ENCODE assay signal across 8 cellular contexts in genomic region chr12:85155791-85156190, GRCh38.
DNase-seq lines count a peak whose midpoint lies in the region; ATAC-seq and TF ChIP-seq lines count a peak whose summit lies in the region.

No MANE protein-coding gene starts in this region.

- no peak overlapping the region for H3K4me3 ChIP-seq in LNCaP clone FGC (ENCODE audit: low read depth, low read length)

- H3K4me1 Mint-ChIP-seq in glutamatergic neuron (ENCODE audit: low read depth, unreplicated experiment): no peaks in the 10 kb centered on the region

- ATAC-seq in HG02588 (IDR thresholded peaks at IDR 0.05; ENCODE audit: unreplicated experiment) (no peak), HG03135 (IDR thresholded peaks at IDR 0.05; ENCODE audit: unreplicated experiment) (no peak), omental fat pad (ENCODE audit: low FRiP score) (no peak)

- no peaks in the 10 kb centered on the region for H3K9me3 Mint-ChIP-seq in glutamatergic neuron (ENCODE audit: unreplicated experiment)

- DNase-seq in COR-L47 (lab: John Stamatoyannopoulos, UW): peak; percentile 35
- peak; percentile 11 for DNase-seq in LNCaP clone FGC (ENCODE audit: low read depth)
- DNase-seq in SHP77 (lab: John Stamatoyannopoulos, UW): peak; percentile 26 to 48
- DNase-seq in glutamatergic neuron: no peak
- no peak for DNase-seq in omental fat pad (ENCODE audit: low spot score)
- no peak for DNase-seq in activated CD4-positive, alpha-beta T cell treated with anti-CD3 and anti-CD28 coated beads for 48 hours

- no peaks in the 10 kb centered on the region for H3K27me3 Mint-ChIP-seq in glutamatergic neuron (ENCODE audit: unreplicated experiment)

- H3K27ac Mint-ChIP-seq in glutamatergic neuron (ENCODE audit: unreplicated experiment): no peak overlapping the region

- H3K4me3 Mint-ChIP-seq in glutamatergic neuron (ENCODE audit: unreplicated experiment): no peak overlapping the region

- H3K36me3 Mint-ChIP-seq in glutamatergic neuron (ENCODE audit: unreplicated experiment): no peaks in the 10 kb centered on the region

- TF ChIP-seq CTCF in LNCaP clone FGC (IDR thresholded peaks at IDR 0.05; ENCODE audit: control insufficient read depth, extremely low read depth, insufficient read depth) (peak; percentile 49), glutamatergic neuron (IDR thresholded peaks at IDR 0.05; ENCODE audit: partially characterized antibody, unreplicated experiment) (peak; percentile 51), omental fat pad (IDR thresholded peaks at IDR 0.05) (no peak)

Comparison
In these comparisons a context has a peak if more than half of its experiments do, and no peak if none do; other contexts are left out.
1. DNase-seq: peak in COR-L47 (single experiment), LNCaP clone FGC (single experiment) and SHP77 (2 of 2); none in glutamatergic neuron (single experiment), omental fat pad (single experiment) and activated CD4-positive, alpha-beta T cell treated with anti-CD3 and anti-CD28 coated beads for 48 hours (single experiment).
2. CTCF ChIP-seq: peak in LNCaP clone FGC (single experiment) and glutamatergic neuron (single experiment); none in omental fat pad (0 of 3).